ENCODE assay signal across 31 cellular contexts in the genomic region with DNA sequence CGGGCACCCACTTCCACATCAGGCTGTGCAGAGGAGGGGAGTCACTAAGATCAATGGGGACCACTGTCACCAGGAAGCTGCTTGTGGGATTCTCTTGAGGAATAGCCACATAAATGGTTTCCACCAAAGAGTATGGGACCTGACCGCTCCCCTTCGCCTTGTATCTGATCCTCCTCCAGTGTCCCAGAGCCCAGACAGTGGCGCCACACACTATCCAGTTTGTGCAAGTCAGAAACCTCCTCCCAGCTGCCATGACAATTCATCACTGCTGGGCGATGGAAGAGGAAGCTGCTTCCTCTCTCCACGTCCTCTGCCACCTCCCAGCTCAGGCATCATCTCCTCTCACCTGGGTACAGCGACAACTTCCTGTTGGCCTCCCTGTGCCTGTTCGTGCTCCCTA.
A peak's percentile ranks its signal among the peaks of the same experiment; 100 is the strongest.
DNase-seq lines count a peak whose midpoint lies in the region; ATAC-seq, FAIRE-seq and TF ChIP-seq lines count a peak whose summit lies in the region.
"Had no signal": no experiment of that assay in that cellular context is flagged by ENCODE, and none has a peak within 500 bp of the region (broad histone marks: within the 10 kb centered on the region; RNA-seq: fewer than 3 reads in every experiment).

No MANE protein-coding gene starts in this region.

- intact Hi-C loops in K562 (cut with micrococcal nuclease), result no loop called here

- H3K9ac ChIP-seq in K562 (ENCODE audit: insufficient read depth in 1 of 2, low read depth in 2 of 2, low read length in 2 of 2), result no peak overlapping the region
- H3K9ac ChIP-seq: BLaER1; BLaER1 treated with 17β-estradiol and CSF1 and Interleukin-3, amounts not matched to agents 10 nM and 100 nM had no signal

- TF ChIP-seq POLR2A in K562 (conservative IDR thresholded peaks at IDR 0.05), result no peak

- POLR2A ChIA-PET in K562 (lab: Yijun Ruan, JAX), result interaction anchor here (0.9 to 1.0 kb wide), 2 partner anchors 47 to 153 kb away, joined by 3 to 4 read pairs; no protein-coding TSS in a partner anchor

- DNase-seq in K562 (ENCODE audit: extremely low read depth in 1 of 4, low spot score in 3 of 4), result no peak
- DNase-seq in bronchial epithelial cell (ENCODE audit: low read depth), result no peak
- no peak for DNase-seq in central memory CD4-positive, alpha-beta T cell
- DNase-seq: 8988T; ACHN; AML-193; BE2C; C1 segment of cervical spinal cord; Caco-2; Calu3; CD4-positive, alpha-beta memory T cell; CD4-positive, alpha-beta T cell; CD4-positive, CD25-positive, alpha-beta regulatory T cell; CD8-positive, alpha-beta memory T cell; CD8-positive, alpha-beta T cell; COR-L47; DMS 273 treated with DMSO at 0.1 percent for 48 hours; DMS153; DMS53; DMS79; DMS79 treated with DMSO at 0.1 percent for 48 hours; DND-41; EL had no signal

- CTCF ChIA-PET in K562 (lab: Yijun Ruan, JAX; ENCODE audit: low intra/inter-chr PET ratio), result interaction anchor here (0.7 kb wide), 1 partner anchor 10 kb away, joined by 3 read pairs; no protein-coding TSS in a partner anchor

- FAIRE-seq in K562 (lab: Jason Lieb, UNC) (no peak), bronchial epithelial cell (lab: Jason Lieb, UNC) (peak; percentile 52)
- FAIRE-seq: A204.1, A549, D721Med had no signal

- H4K20me1 ChIP-seq in K562 (replicated peaks; ENCODE audit: control insufficient read depth, insufficient read depth, low read length), result no peaks in the 10 kb centered on the region
- H4K20me1 ChIP-seq: BLaER1; BLaER1 treated with 17β-estradiol and CSF1 and Interleukin-3, amounts not matched to agents 10 nM and 100 nM had no signal

- no peaks in the 10 kb centered on the region for H3K9me3 ChIP-seq in K562 (replicated peaks; ENCODE audit: control insufficient read depth, insufficient read depth, low read depth, low read length)
- H3K9me3 ChIP-seq: A549; BE2C; BLaER1; BLaER1 treated with 17β-estradiol and CSF1 and Interleukin-3, amounts not matched to agents 10 nM and 100 nM; Caco-2 had no signal

- TF ChIP-seq CTCF in K562 (IDR thresholded peaks at IDR 0.05 in 2 of 3, conservative IDR thresholded peaks at IDR 0.05 in 1 of 3; ENCODE audit: insufficient read depth in 2 of 3, low read depth in 1 of 3, low read length in 3 of 3) (no peak), bronchial epithelial cell (IDR thresholded peaks at IDR 0.05; ENCODE audit: insufficient read depth, low read length, severe bottlenecking) (no peak)

- WGBS in K562 (ENCODE audit: insufficient coverage, low coverage, missing lambda C conversion rate), result 2% methylated on average over 8 of the region's 8 CpGs

- H3K79me2 ChIP-seq in K562 (ENCODE audit: control insufficient read depth, insufficient read depth, low read length), result no peaks in the 10 kb centered on the region

- no peaks in the 10 kb centered on the region for H3K9me1 ChIP-seq in K562 (ENCODE audit: control insufficient read depth, insufficient read depth, low read length)

- no peak for TF ChIP-seq EP300 in K562 (IDR thresholded peaks at IDR 0.05; ENCODE audit: low read length)

- BruUV-seq in K562 (replicated peaks; lab: Mats Ljungman, UMichigan), result no TSS peak

- H2AFZ ChIP-seq in K562 (ENCODE audit: low read depth, low read length), result no peak overlapping the region

- TF ChIP-seq RAD21 in K562 (CRISPR knock-in tag; conservative IDR thresholded peaks at IDR 0.05 in 1 of 2, IDR thresholded peaks at IDR 0.05 in 1 of 2), result no peak

- in situ Hi-C loops in K562 (cut with MboI), result no loop called here

- H3K4me1 ChIP-seq in K562 (replicated peaks in 1 of 2; ENCODE audit: control insufficient read depth in 2 of 2, insufficient read depth in 2 of 2, low read length in 2 of 2), result no peaks in the 10 kb centered on the region
- H3K4me1 ChIP-seq: Caco-2 had no signal

- H3K4me3 ChIP-seq in K562 (no peak overlapping the region), bronchial epithelial cell (ENCODE audit: low read depth, low read length) (no peak overlapping the region)
- H3K4me3 ChIP-seq: A549; BLaER1; BLaER1 treated with 17β-estradiol and CSF1 and Interleukin-3, amounts not matched to agents 10 nM and 100 nM had no signal

- no peaks in the 10 kb centered on the region for H3K36me3 ChIP-seq in K562 (ENCODE audit: control insufficient read depth, insufficient read depth, low read length)
- H3K36me3 ChIP-seq in bronchial epithelial cell (ENCODE audit: control insufficient read depth, insufficient read depth, low read length), result no peaks in the 10 kb centered on the region
- H3K36me3 ChIP-seq: BE2C; BLaER1; BLaER1 treated with 17β-estradiol and CSF1 and Interleukin-3, amounts not matched to agents 10 nM and 100 nM had no signal

- H3K27ac ChIP-seq in K562 (ENCODE audit: extremely low read depth, low read depth, low read length), result no peak overlapping the region
- H3K27ac ChIP-seq: 22Rv1; A549; BLaER1; BLaER1 treated with 17β-estradiol and CSF1 and Interleukin-3, amounts not matched to agents 10 nM and 100 nM; C4-2B had no signal

- H3K27me3 ChIP-seq in K562 (ENCODE audit: control insufficient read depth in 2 of 2, insufficient read depth in 2 of 2, low read length in 2 of 2), result peaks cover 25 to 61% of the 10 kb centered on the region in 2 experiments
- no peaks in the 10 kb centered on the region for H3K27me3 ChIP-seq in bronchial epithelial cell (ENCODE audit: control insufficient read depth, insufficient read depth, low read length)
- H3K27me3 ChIP-seq: BE2C; BLaER1; BLaER1 treated with 17β-estradiol and CSF1 and Interleukin-3, amounts not matched to agents 10 nM and 100 nM had no signal

- H3K4me2 ChIP-seq in K562 (ENCODE audit: insufficient read depth, low read length), result no peak overlapping the region
- H3K4me2 ChIP-seq: A549; BLaER1; BLaER1 treated with 17β-estradiol and CSF1 and Interleukin-3, amounts not matched to agents 10 nM and 100 nM had no signal

- peak; percentile 70 for ATAC-seq in K562
- ATAC-seq in HG03139 (IDR thresholded peaks at IDR 0.05; ENCODE audit: unreplicated experiment), result no peak
- ATAC-seq: A549; CD8-positive, alpha-beta T cell had no signal

TF ChIP-seq in K562, 482 proteins besides CTCF, POLR2A, EP300 and RAD21:
- TF ChIP-seq SMARCC2 (IDR thresholded peaks at IDR 0.05; ENCODE audit: low read depth) (no peak), CTBP1 (IDR thresholded peaks at IDR 0.05; ENCODE audit: borderline replicate concordance) (peak; percentile 73; the same call in 1 of the 2 replicates)
- TF ChIP-seq, protein P1, sequence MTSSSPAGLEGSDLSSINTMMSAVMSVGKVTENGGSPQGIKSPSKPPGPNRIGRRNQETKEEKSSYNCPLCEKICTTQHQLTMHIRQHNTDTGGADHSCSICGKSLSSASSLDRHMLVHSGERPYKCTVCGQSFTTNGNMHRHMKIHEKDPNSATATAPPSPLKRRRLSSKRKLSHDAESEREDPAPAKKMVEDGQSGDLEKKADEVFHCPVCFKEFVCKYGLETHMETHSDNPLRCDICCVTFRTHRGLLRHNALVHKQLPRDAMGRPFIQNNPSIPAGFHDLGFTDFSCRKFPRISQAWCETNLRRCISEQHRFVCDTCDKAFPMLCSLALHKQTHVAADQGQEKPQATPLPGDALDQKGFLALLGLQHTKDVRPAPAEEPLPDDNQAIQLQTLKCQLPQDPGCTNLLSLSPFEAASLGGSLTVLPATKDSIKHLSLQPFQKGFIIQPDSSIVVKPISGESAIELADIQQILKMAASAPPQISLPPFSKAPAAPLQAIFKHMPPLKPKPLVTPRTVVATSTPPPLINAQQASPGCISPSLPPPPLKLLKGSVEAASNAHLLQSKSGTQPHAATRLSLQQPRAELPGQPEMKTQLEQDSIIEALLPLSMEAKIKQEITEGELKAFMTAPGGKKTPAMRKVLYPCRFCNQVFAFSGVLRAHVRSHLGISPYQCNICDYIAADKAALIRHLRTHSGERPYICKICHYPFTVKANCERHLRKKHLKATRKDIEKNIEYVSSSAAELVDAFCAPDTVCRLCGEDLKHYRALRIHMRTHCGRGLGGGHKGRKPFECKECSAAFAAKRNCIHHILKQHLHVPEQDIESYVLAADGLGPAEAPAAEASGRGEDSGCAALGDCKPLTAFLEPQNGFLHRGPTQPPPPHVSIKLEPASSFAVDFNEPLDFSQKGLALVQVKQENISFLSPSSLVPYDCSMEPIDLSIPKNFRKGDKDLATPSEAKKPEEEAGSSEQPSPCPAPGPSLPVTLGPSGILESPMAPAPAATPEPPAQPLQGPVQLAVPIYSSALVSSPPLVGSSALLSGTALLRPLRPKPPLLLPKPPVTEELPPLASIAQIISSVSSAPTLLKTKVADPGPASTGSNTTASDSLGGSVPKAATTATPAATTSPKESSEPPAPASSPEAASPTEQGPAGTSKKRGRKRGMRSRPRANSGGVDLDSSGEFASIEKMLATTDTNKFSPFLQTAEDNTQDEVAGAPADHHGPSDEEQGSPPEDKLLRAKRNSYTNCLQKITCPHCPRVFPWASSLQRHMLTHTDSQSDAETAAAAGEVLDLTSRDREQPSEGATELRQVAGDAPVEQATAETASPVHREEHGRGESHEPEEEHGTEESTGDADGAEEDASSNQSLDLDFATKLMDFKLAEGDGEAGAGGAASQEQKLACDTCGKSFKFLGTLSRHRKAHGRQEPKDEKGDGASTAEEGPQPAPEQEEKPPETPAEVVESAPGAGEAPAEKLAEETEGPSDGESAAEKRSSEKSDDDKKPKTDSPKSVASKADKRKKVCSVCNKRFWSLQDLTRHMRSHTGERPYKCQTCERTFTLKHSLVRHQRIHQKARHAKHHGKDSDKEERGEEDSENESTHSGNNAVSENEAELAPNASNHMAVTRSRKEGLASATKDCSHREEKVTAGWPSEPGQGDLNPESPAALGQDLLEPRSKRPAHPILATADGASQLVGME (CRISPR knock-in tag; IDR thresholded peaks at IDR 0.05), result peak; percentile 59; the same call in 1 of the 2 replicates
